9 cellular contexts compared by ENCODE assay signal in genomic region chr2:232315049-232315922, GRCh38.
DNase-seq lines count a peak whose midpoint lies in the region; ATAC-seq, FAIRE-seq and TF ChIP-seq lines count a peak whose summit lies in the region.
"Had no signal": no experiment of that assay in that cellular context is flagged by ENCODE, and none has a peak within 500 bp of the region (broad histone marks: within the 10 kb centered on the region; RNA-seq: fewer than 3 reads in every experiment).

No MANE protein-coding gene starts in this region.

- H3K4me3 ChIP-seq in AG04450 (ENCODE audit: low read depth, low read length): no peak overlapping the region
- peak overlapping the region; percentile 11 for H3K4me3 ChIP-seq in effector memory CD4-positive, alpha-beta T cell (ENCODE audit: insufficient read depth, low read depth, low read length, poor library complexity, severe bottlenecking)

- peaks cover 25% of the 10 kb centered on the region for H3K4me1 Mint-ChIP-seq in nephron

- POLR2A ChIA-PET in AG04450 (lab: Yijun Ruan, JAX): no interaction called here

- peaks cover 33% of the 10 kb centered on the region for H3K36me3 Mint-ChIP-seq in nephron (ENCODE audit: low read depth)

- peak; percentile 2 for DNase-seq in AG04450 (ENCODE audit: low read depth, low spot score)
- peak; percentile 17 for DNase-seq in HS-27A (ENCODE audit: low read depth)
- DNase-seq in activated CD4-positive, alpha-beta T cell treated with anti-CD3 and anti-CD28 coated beads for 48 hours: peak; percentile 79
- DNase-seq in effector memory CD4-positive, alpha-beta T cell: peak; percentile 53 to 68 (median 54)
- peak in 36 of 49 donors; percentile 17 to 82 (median 41) for DNase-seq in substantia nigra (lab: John Stamatoyannopoulos, UW)
- DNase-seq in RCC 7860 (ENCODE audit: low spot score): no peak

- TF ChIP-seq CTCF in AG04450 (IDR thresholded peaks at IDR 0.05; ENCODE audit: low read depth, low read length): no peak
- TF ChIP-seq CTCF in nephron (IDR thresholded peaks at IDR 0.05; ENCODE audit: unreplicated experiment in 3 of 3): no peak

- no peaks in the 10 kb centered on the region for H3K27me3 ChIP-seq in AG04450 (ENCODE audit: control insufficient read depth, insufficient read depth, low read length)
- H3K27me3 ChIP-seq in effector memory CD4-positive, alpha-beta T cell (replicated peaks; ENCODE audit: control insufficient read depth, insufficient read depth, low read length, poor library complexity, severe bottlenecking): no peaks in the 10 kb centered on the region

- H3K4me3 Mint-ChIP-seq in nephron: no peak overlapping the region

- H3K27ac ChIP-seq in AG04450 (ENCODE audit: low read depth, low read length) (no peak overlapping the region), substantia nigra (ENCODE audit: low read depth, low read length, poor library complexity, severe bottlenecking) (peak overlapping the region; percentile 2)
- H3K27ac ChIP-seq in effector memory CD4-positive, alpha-beta T cell (ENCODE audit: insufficient read depth, low read length, poor library complexity, severe bottlenecking): peak overlapping the region; percentile 37
- H3K27ac ChIP-seq: C4-2B had no signal

- peaks cover 24% of the 10 kb centered on the region for H3K9me3 Mint-ChIP-seq in nephron

- H3K9me3 ChIP-seq in AG04450 (ENCODE audit: control insufficient read depth, insufficient read depth, low read length): peaks cover 5% of the 10 kb centered on the region; the same call in 1 of the 2 replicates
- H3K9me3 ChIP-seq in effector memory CD4-positive, alpha-beta T cell (ENCODE audit: control insufficient read depth, low read length): no peaks in the 10 kb centered on the region

- H3K27me3 Mint-ChIP-seq in nephron (ENCODE audit: low read depth): no peaks in the 10 kb centered on the region

- H3K36me3 ChIP-seq in effector memory CD4-positive, alpha-beta T cell (ENCODE audit: control insufficient read depth, insufficient read depth, low read length): no peaks in the 10 kb centered on the region

- ATAC-seq in GM19455 (IDR thresholded peaks at IDR 0.05; ENCODE audit: unreplicated experiment): peak; percentile 86

- no peak for FAIRE-seq in RCC 7860 (lab: Jason Lieb, UNC)

- H3K4me1 ChIP-seq in effector memory CD4-positive, alpha-beta T cell (ENCODE audit: control insufficient read depth, insufficient read depth, low read length, poor library complexity, severe bottlenecking): peaks cover 78% of the 10 kb centered on the region

- H3K27ac Mint-ChIP-seq in nephron: peak overlapping the region in 2 of 3 experiments; percentile 74 to 88

- CTCF ChIA-PET in AG04450 (lab: Charles Lee): interaction anchor here (0.7 to 2.3 kb wide), 2 partner anchors 11 to 12 kb away, joined by 3 to 11 read pairs; no protein-coding TSS in a partner anchor
